Comparison of ENCODE assay signal across 8 cellular contexts in genomic region chr11:66957971-66958231, GRCh38. TPM values are rescaled to one million over a fixed set of nuclear protein-coding genes. Genes with fewer than 3 reads are reported as not detected.
DNase-seq lines count a peak whose midpoint lies in the region; ATAC-seq, FAIRE-seq and TF ChIP-seq lines count a peak whose summit lies in the region.

No MANE protein-coding gene starts in this region.

- H3K27ac ChIP-seq in upper lobe of right lung, result peak overlapping the region; percentile 82

- intact Hi-C loops in upper lobe of right lung (cut with DNase I), result no loop called here

- no peaks in the 10 kb centered on the region for H3K9me3 Mint-ChIP-seq in memory B cell

- DNase-seq in NCI-H345 (lab: John Stamatoyannopoulos, UW) (peak; percentile 82), NCI-H345 treated with DMSO at 0.1 percent for 48 hours (lab: John Stamatoyannopoulos, UW; ENCODE audit: unreplicated experiment) (no peak), HuH-7.5 (ENCODE audit: low spot score) (peak; percentile 98), bronchial epithelial cell (ENCODE audit: low read depth) (no peak), memory B cell (ENCODE audit: low spot score in 2 of 2) (no peak), upper lobe of right lung (no peak), NOMO-1 (lab: John Stamatoyannopoulos, UW; ENCODE audit: unreplicated experiment in 2 of 2) (no peak), activated gamma-delta T cell treated with Interleukin-2 at 50 U/mL for 16 hours (no peak)

- H3K4me1 ChIP-seq in upper lobe of right lung, result peaks cover 9% of the 10 kb centered on the region

- peak; percentile 25 for ATAC-seq in memory B cell (ENCODE audit: low read depth)
- peak; percentile 58 for ATAC-seq in upper lobe of right lung

- TF ChIP-seq CTCF in bronchial epithelial cell (IDR thresholded peaks at IDR 0.05; ENCODE audit: insufficient read depth, low read length, severe bottlenecking) (no peak), upper lobe of right lung (IDR thresholded peaks at IDR 0.05) (no peak)

- H3K27ac Mint-ChIP-seq in memory B cell, result no peak overlapping the region

- peak overlapping the region; percentile 74 for H3K4me3 ChIP-seq in bronchial epithelial cell (ENCODE audit: low read depth, low read length)
- H3K4me3 ChIP-seq in upper lobe of right lung, result peak overlapping the region; percentile 69

- H3K4me3 Mint-ChIP-seq in memory B cell, result peak overlapping the region; percentile 83

- H3K27me3 ChIP-seq in bronchial epithelial cell (ENCODE audit: control insufficient read depth, insufficient read depth, low read length) (no peaks in the 10 kb centered on the region), upper lobe of right lung (no peaks in the 10 kb centered on the region)

- H3K27me3 Mint-ChIP-seq in memory B cell, result peaks cover 1% of the 10 kb centered on the region

- no peaks in the 10 kb centered on the region for H3K36me3 Mint-ChIP-seq in memory B cell

- FAIRE-seq in bronchial epithelial cell (lab: Jason Lieb, UNC), result no peak

- no peaks in the 10 kb centered on the region for H3K9me3 ChIP-seq in upper lobe of right lung

- peaks cover 11% of the 10 kb centered on the region for H3K4me1 Mint-ChIP-seq in memory B cell

- no peaks in the 10 kb centered on the region for H3K36me3 ChIP-seq in bronchial epithelial cell (ENCODE audit: control insufficient read depth, insufficient read depth, low read length)
- H3K36me3 ChIP-seq in upper lobe of right lung, result no peaks in the 10 kb centered on the region

RNA-seq across cellular contexts. Expression of gene PC, which starts 0.3 kb away (rescaled TPM):
- total RNA-seq in bronchial epithelial cell, result 12.4 and 14.2 TPM in 2 replicates
- 12.7 TPM for total RNA-seq in upper lobe of right lung

RNA-seq across cellular contexts. Expression of gene C11orf86, which starts 17.2 kb away (rescaled TPM):
- total RNA-seq in bronchial epithelial cell, result not detected in 2 replicates
- total RNA-seq in upper lobe of right lung, result not detected

Comparison
In these comparisons a context has a peak if more than half of its experiments do, and no peak if none do; other contexts are left out.
1. DNase-seq: peak in NCI-H345 (single experiment) and HuH-7.5 (single experiment); none in NCI-H345 treated with DMSO at 0.1 percent for 48 hours (single experiment), bronchial epithelial cell (single experiment), memory B cell (0 of 2), upper lobe of right lung (single experiment), NOMO-1 (0 of 2) and activated gamma-delta T cell treated with Interleukin-2 at 50 U/mL for 16 hours (single experiment).